In genomic region chr1:1295154-1295923, GRCh38 we compare ENCODE assay signal across 12 cellular contexts.
DNase-seq lines count a peak whose midpoint lies in the region; ATAC-seq lines count a peak whose summit lies in the region.
"Had no signal": no experiment of that assay in that cellular context is flagged by ENCODE, and none has a peak within 500 bp of the region (broad histone marks: within the 10 kb centered on the region; RNA-seq: fewer than 3 reads in every experiment).

No MANE protein-coding gene starts in this region.

- no peaks in the 10 kb centered on the region for H3K9me3 Mint-ChIP-seq in stimulated activated naive CD8-positive, alpha-beta T cell treated with anti-CD3 and anti-CD28 coated beads, Interleukin-15, Interleukin-2, amounts not matched to agents 100 ng/mL and 50 ng/mL, for 24 hours
- H3K9me3 Mint-ChIP-seq: IgD-negative memory B cell had no signal

- H3K27ac Mint-ChIP-seq in stimulated activated naive CD8-positive, alpha-beta T cell treated with anti-CD3 and anti-CD28 coated beads, Interleukin-15, Interleukin-2, amounts not matched to agents 100 ng/mL and 50 ng/mL, for 24 hours: peak overlapping the region; percentile 49
- H3K27ac Mint-ChIP-seq: IgD-negative memory B cell had no signal

- DNase-seq in stimulated activated naive CD8-positive, alpha-beta T cell treated with anti-CD3 and anti-CD28 coated beads, Interleukin-15, Interleukin-2, amounts not matched to agents 100 U/mL and 50 U/mL, for 24 hours: no peak
- DNase-seq: 8988T, Caco-2, DMS79, NCI-H146, NCI-H2107, NCI-H345, NCI-H69, PC-3, SK-N-SH had no signal

- H3K27me3 Mint-ChIP-seq in stimulated activated naive CD8-positive, alpha-beta T cell treated with anti-CD3 and anti-CD28 coated beads, Interleukin-15, Interleukin-2, amounts not matched to agents 100 ng/mL and 50 ng/mL, for 24 hours: no peaks in the 10 kb centered on the region
- H3K27me3 Mint-ChIP-seq: IgD-negative memory B cell had no signal

- no peaks in the 10 kb centered on the region for H3K36me3 Mint-ChIP-seq in stimulated activated naive CD8-positive, alpha-beta T cell treated with anti-CD3 and anti-CD28 coated beads, Interleukin-15, Interleukin-2, amounts not matched to agents 100 ng/mL and 50 ng/mL, for 24 hours (ENCODE audit: low read depth)
- H3K36me3 Mint-ChIP-seq: IgD-negative memory B cell had no signal

- no peak overlapping the region for H3K4me3 Mint-ChIP-seq in stimulated activated naive CD8-positive, alpha-beta T cell treated with anti-CD3 and anti-CD28 coated beads, Interleukin-15, Interleukin-2, amounts not matched to agents 100 ng/mL and 50 ng/mL, for 24 hours
- H3K4me3 Mint-ChIP-seq: IgD-negative memory B cell had no signal

- no peak for ATAC-seq in stimulated activated naive CD8-positive, alpha-beta T cell treated with anti-CD3 and anti-CD28 coated beads, Interleukin-15, Interleukin-2, amounts not matched to agents 100 U/mL and 50 U/mL, for 24 hours
- ATAC-seq: PC-3 had no signal

- no peaks in the 10 kb centered on the region for H3K4me1 Mint-ChIP-seq in stimulated activated naive CD8-positive, alpha-beta T cell treated with anti-CD3 and anti-CD28 coated beads, Interleukin-15, Interleukin-2, amounts not matched to agents 100 ng/mL and 50 ng/mL, for 24 hours (ENCODE audit: low read depth)
